21 cellular contexts compared by ENCODE assay signal in the genomic region with DNA sequence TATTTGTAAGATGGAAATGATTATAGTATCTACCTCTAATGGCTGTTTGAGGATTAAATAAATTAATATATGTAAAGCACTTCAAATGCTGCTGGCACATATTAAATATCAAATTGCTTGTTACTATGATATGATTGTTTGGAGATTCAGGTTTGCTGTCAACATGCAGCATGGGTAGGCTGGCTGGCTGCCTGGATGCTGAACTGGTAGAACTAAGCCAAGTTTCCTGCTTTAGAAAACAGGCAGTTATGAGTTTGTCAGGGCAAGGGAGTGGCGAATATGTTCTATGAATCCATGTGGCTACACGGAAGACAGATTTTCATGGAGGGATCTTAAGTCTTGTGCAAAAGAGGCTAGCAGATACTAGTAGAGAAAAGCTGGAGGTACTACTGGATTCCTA.
"Had no signal": no experiment of that assay in that cellular context is flagged by ENCODE, and none has a peak within 500 bp of the region (broad histone marks: within the 10 kb centered on the region; RNA-seq: fewer than 3 reads in every experiment).

No MANE protein-coding gene starts in this region.

- DNase-seq: activated CD4-positive, alpha-beta T cell treated with anti-CD3 and anti-CD28 coated beads, Interleukin-2, amount 50 U/mL, for 1 hour; activated CD4-positive, CD25-positive, alpha-beta regulatory T cell treated with anti-CD3 and anti-CD28 coated beads, Interleukin-2, amount 50 U/mL, for 72 hours; activated CD8-positive, alpha-beta memory T cell treated with anti-CD3 and anti-CD28 coated beads, Interleukin-2, amount 50 U/mL, for 4 hours; activated effector memory CD4-positive, alpha-beta T cell treated with Interleukin-2 at 50 U/mL for 16 hours; activated naive CD4-positive, alpha-beta T cell treated with anti-CD3 and anti-CD28 coated beads, Interleukin-2, amount 10 ng/mL, durations not matched to agents 7 days and 5 days; activated naive CD8-positive, alpha-beta T cell treated with anti-CD3 and anti-CD28 coated beads, Interleukin-2, amount 50 U/mL, for 24 hours; activated T-cell treated with anti-CD3 and anti-CD28 coated beads, Interleukin-2, amount 50 U/mL, for 48 hours; gastrocnemius medialis; head of caudate nucleus; kidney; sigmoid colon; stimulated activated CD4-positive, alpha-beta T cell treated with anti-CD3 and anti-CD28 coated beads, Interleukin-4, amount 100 ng/mL, for 4 hours; stimulated activated naive CD4-positive, alpha-beta T cell; T-helper 2 cell; tibial artery; uterus had no signal

- H3K9me3 ChIP-seq: gastrocnemius medialis, neutrophil, pancreas, uterus had no signal

- H3K36me3 ChIP-seq: gastrocnemius medialis, neutrophil, pancreas, sigmoid colon, tibial artery, uterus had no signal

- H3K27ac ChIP-seq: coronary artery, gastrocnemius medialis, neutrophil, pancreas, sigmoid colon, tibial artery, uterus, VCaP had no signal

- H3K4me3 ChIP-seq: coronary artery, gastrocnemius medialis, pancreas, sigmoid colon, tibial artery, uterus had no signal

- H3K4me1 ChIP-seq: gastrocnemius medialis, pancreas, sigmoid colon, tibial artery, uterus had no signal

- H3K27me3 ChIP-seq: gastrocnemius medialis, neutrophil, pancreas, sigmoid colon, tibial artery, uterus had no signal

- ATAC-seq: activated naive CD8-positive, alpha-beta T cell treated with anti-CD3 and anti-CD28 coated beads, Interleukin-2, amount 50 U/mL, for 24 hours; gastrocnemius medialis; natural killer cell treated with Interleukin-12 subunit alpha and Interleukin-12 subunit beta and Interleukin-15 and Interleukin-18, amount 100 ng/mL, for 72 hours had no signal
